8 cellular contexts compared by ENCODE assay signal in genomic region chr2:64987963-64988419, GRCh38. TPM values are rescaled to one million over a fixed set of nuclear protein-coding genes. Genes with fewer than 3 reads are reported as not detected.
DNase-seq lines count a peak whose midpoint lies in the region; ATAC-seq and TF ChIP-seq lines count a peak whose summit lies in the region.

No MANE protein-coding gene starts in this region.

- H3K27ac ChIP-seq in mesodermal cell (ENCODE audit: low read depth, low read length, severe bottlenecking): peak overlapping the region; percentile 98

- TF ChIP-seq CTCF in GM06990 (IDR thresholded peaks at IDR 0.05; ENCODE audit: insufficient read depth, low read length, poor library complexity, severe bottlenecking): no peak

- H3K9me3 ChIP-seq in mesodermal cell (ENCODE audit: control insufficient read depth, low read length): no peaks in the 10 kb centered on the region

- 5 to 7% methylated on average over 7 to 10 of the region's 12 CpGs for WGBS in mesodermal cell (ENCODE audit: insufficient coverage in 2 of 2), 2 experiments

- ATAC-seq in GM19455 (IDR thresholded peaks at IDR 0.05; ENCODE audit: unreplicated experiment) (no peak), GM18868 (IDR thresholded peaks at IDR 0.05; ENCODE audit: unreplicated experiment) (no peak)

- no peak for DNase-seq in GM06990 (ENCODE audit: extremely low read depth, insufficient read length)
- peak; percentile 66 for DNase-seq in NCI-H226
- DNase-seq in cerebellar cortex (ENCODE audit: low spot score): peak; percentile 80
- DNase-seq in NCI-H1048 (lab: John Stamatoyannopoulos, UW): no peak
- DNase-seq in hippocampal formation (lab: John Stamatoyannopoulos, UW): no peak

- H3K27me3 ChIP-seq in GM06990 (replicated peaks; ENCODE audit: control insufficient read depth, insufficient read depth, low read length): no peaks in the 10 kb centered on the region

- H3K4me3 ChIP-seq in GM06990 (replicated peaks; ENCODE audit: low read depth, low read length) (peak overlapping the region; percentile 94), mesodermal cell (ENCODE audit: extremely low read depth, insufficient read depth, low read length, poor library complexity, severe bottlenecking) (peak overlapping the region; percentile 68)

- H3K36me3 ChIP-seq in GM06990 (ENCODE audit: control insufficient read depth, insufficient read depth, low read length) (peaks cover 1% of the 10 kb centered on the region), mesodermal cell (ENCODE audit: control insufficient read depth, insufficient read depth, low read length) (peaks cover 3% of the 10 kb centered on the region)

- peaks cover 7% of the 10 kb centered on the region for H3K4me1 ChIP-seq in mesodermal cell (ENCODE audit: control insufficient read depth, insufficient read depth, low read length, poor library complexity, severe bottlenecking)

RNA-seq across cellular contexts. Expression of gene SLC1A4, which starts 1.2 kb away (rescaled TPM):
- polyA plus RNA-seq in mesodermal cell (2013, experiment 1 of 2): 10.3 TPM
- polyA plus RNA-seq in mesodermal cell (2013, experiment 2 of 2): 8.1 TPM

Comparison
In these comparisons a context has a peak if more than half of its experiments do, and no peak if none do; other contexts are left out.
1. DNase-seq: peak in NCI-H226 (single experiment) and cerebellar cortex (single experiment); none in GM06990 (single experiment), NCI-H1048 (single experiment) and hippocampal formation (0 of 2).